ENCODE assay signal across 1 cellular context in genomic region chr12:42729532-42729895, GRCh38.
TF ChIP-seq lines count a peak whose summit lies in the region.

No MANE protein-coding gene starts in this region.

TF ChIP-seq in A549, 52 proteins besides CTCF, POLR2A, EP300 and RAD21 (continued from another document):
- no peak for TF ChIP-seq E2F6 (IDR thresholded peaks at IDR 0.05; ENCODE audit: borderline replicate concordance, low read depth)
- TF ChIP-seq ATOH8 (CRISPR knock-in tag; IDR thresholded peaks at IDR 0.05; ENCODE audit: low read depth): no peak
- no peak for TF ChIP-seq RNF2 (IDR thresholded peaks at IDR 0.05; ENCODE audit: borderline replicate concordance, low read depth)
- no peak for TF ChIP-seq POLR2AphosphoS2 (conservative IDR thresholded peaks at IDR 0.05; ENCODE audit: low read length)
- no peak for TF ChIP-seq ZSCAN20 (CRISPR knock-in tag; IDR thresholded peaks at IDR 0.05)
- no peak for TF ChIP-seq REST (IDR thresholded peaks at IDR 0.05)
